Comparison of ENCODE assay signal across 30 cellular contexts in the genomic region with DNA sequence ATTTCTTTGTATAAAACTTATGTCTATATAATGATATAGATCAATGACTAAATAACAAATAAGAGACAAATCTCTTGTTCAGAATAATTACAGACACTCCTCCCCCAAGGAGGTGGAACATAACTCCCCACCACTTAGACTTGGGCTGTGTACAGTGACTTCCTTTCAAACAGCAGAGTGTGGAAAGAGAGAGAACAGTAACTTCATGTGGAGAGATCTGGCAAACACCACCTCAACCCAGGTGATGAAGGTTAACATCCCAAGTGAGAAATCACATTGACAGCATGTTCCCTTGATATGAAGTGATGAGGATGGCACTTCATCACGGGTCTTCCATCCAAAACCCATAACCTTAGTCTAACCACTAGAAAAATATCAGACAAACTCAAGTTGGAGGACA.
"Had no signal": no experiment of that assay in that cellular context is flagged by ENCODE, and none has a peak within 500 bp of the region (broad histone marks: within the 10 kb centered on the region; RNA-seq: fewer than 3 reads in every experiment).

No MANE protein-coding gene starts in this region.

- H3K4me3 ChIP-seq: ascending aorta, breast epithelium, esophagus muscularis mucosa, gastrocnemius medialis, heart right ventricle had no signal

- H3K4me1 ChIP-seq: ascending aorta, breast epithelium, esophagus muscularis mucosa had no signal

- H3K27me3 ChIP-seq: ascending aorta, breast epithelium, esophagus muscularis mucosa, foreskin keratinocyte, gastrocnemius medialis, heart right ventricle had no signal

- ATAC-seq: activated CD4-positive, CD25-positive, alpha-beta regulatory T cell treated with anti-CD3 and anti-CD28 coated beads, Interleukin-2, amount 50 U/mL, for 24 hours; activated CD8-positive, alpha-beta T cell treated with anti-CD3 and anti-CD28 coated beads for 36 hours; activated naive CD4-positive, alpha-beta T cell treated with anti-CD3 and anti-CD28 coated beads, Interleukin-2, amount 50 U/mL, for 72 hours; effector memory CD8-positive, alpha-beta T cell; foreskin keratinocyte; gastrocnemius medialis; T-helper 17 cell had no signal

- H3K27ac ChIP-seq: ascending aorta, breast epithelium, esophagus muscularis mucosa, foreskin keratinocyte, gastrocnemius medialis, heart right ventricle, WERI-Rb-1 had no signal

- H3K36me3 ChIP-seq: breast epithelium, esophagus muscularis mucosa, gastrocnemius medialis had no signal

- DNase-seq: activated B cell treated with CpG ODN at 0.5 μM for 24 hours; activated CD4-positive, alpha-beta T cell treated with anti-CD3 and anti-CD28 coated beads for 48 hours; activated CD4-positive, alpha-beta T cell treated with anti-CD3 and anti-CD28 coated beads, Interleukin-2, amount 50 U/mL, for 1 hour; activated CD4-positive, alpha-beta T cell treated with anti-CD3 and anti-CD28 coated beads, Interleukin-2, amount 50 U/mL, for 48 hours; activated CD8-positive, alpha-beta memory T cell treated with anti-CD3 and anti-CD28 coated beads for 24 hours; activated CD8-positive, alpha-beta T cell treated with anti-CD3 and anti-CD28 coated beads for 36 hours; activated gamma-delta T cell; activated naive CD4-positive, alpha-beta T cell; activated naive CD4-positive, alpha-beta T cell treated with anti-CD3 and anti-CD28 coated beads, Interleukin-2, amount 10 ng/mL, durations not matched to agents 7 days and 5 days; activated naive CD8-positive, alpha-beta T cell treated with anti-CD3 and anti-CD28 coated beads, Interleukin-2, amount 10 ng/mL, durations not matched to agents 7 days and 5 days; activated T-cell treated with anti-CD3 and anti-CD28 coated beads, Interleukin-2, amount 50 U/mL, for 48 hours; caudate nucleus; cortex of kidney; dermis blood vessel endothelial cell; effector CD4-positive, alpha-beta T cell; effector memory CD8-positive, alpha-beta T cell; erythroblast; foreskin keratinocyte; gastrocnemius medialis; glutamatergic neuron; heart right ventricle; T-helper 1 cell; T-helper 17 cell; T1000; WERI-Rb-1 had no signal
